Comparison of ENCODE assay signal across 25 cellular contexts in genomic region chr7:158135931-158136330, GRCh38.
"Had no signal": no experiment of that assay in that cellular context is flagged by ENCODE, and none has a peak within 500 bp of the region (broad histone marks: within the 10 kb centered on the region; RNA-seq: fewer than 3 reads in every experiment).

No MANE protein-coding gene starts in this region.

- H3K9me3 ChIP-seq: esophagus squamous epithelium, gastrocnemius medialis, heart left ventricle, lower lobe of right lung had no signal

- H3K27me3 ChIP-seq: dorsolateral prefrontal cortex, esophagus squamous epithelium, gastrocnemius medialis, hepatocyte, left lung had no signal

- H3K4me3 ChIP-seq: coronary artery, dorsolateral prefrontal cortex, esophagus squamous epithelium, gastrocnemius medialis, heart left ventricle, hepatocyte, left lung, lower lobe of right lung had no signal

- H3K36me3 ChIP-seq: esophagus squamous epithelium, gastrocnemius medialis, heart left ventricle, left lung, lower lobe of right lung had no signal

- H2AFZ ChIP-seq: hepatocyte had no signal

- FAIRE-seq: colon, endometrium had no signal

- H3K4me1 ChIP-seq: esophagus squamous epithelium, gastrocnemius medialis, heart left ventricle, left lung, lower lobe of right lung had no signal

- DNase-seq: dermis blood vessel endothelial cell; effector CD4-positive, alpha-beta T cell; effector memory CD4-positive, alpha-beta T cell; erythroblast; esophagus squamous epithelium; foreskin fibroblast; foreskin melanocyte; gastrocnemius medialis; hypothalamus; immature natural killer cell; islet precursor cell; left cardiac atrium; left ventricle myocardium superior; lower lobe of right lung; mesenchymal stem cell; midbrain had no signal

- H3K4me2 ChIP-seq: hepatocyte had no signal

- ATAC-seq: esophagus mucosa, gastrocnemius medialis, heart left ventricle, left cardiac atrium, left lung, left ventricle myocardium superior, lower lobe of right lung had no signal

- H3K27ac ChIP-seq: coronary artery, dorsolateral prefrontal cortex, epithelial cell of prostate, esophagus squamous epithelium, gastrocnemius medialis, heart left ventricle, hepatocyte, left lung, lower lobe of right lung had no signal
